21 cellular contexts compared by ENCODE assay signal in the genomic region with DNA sequence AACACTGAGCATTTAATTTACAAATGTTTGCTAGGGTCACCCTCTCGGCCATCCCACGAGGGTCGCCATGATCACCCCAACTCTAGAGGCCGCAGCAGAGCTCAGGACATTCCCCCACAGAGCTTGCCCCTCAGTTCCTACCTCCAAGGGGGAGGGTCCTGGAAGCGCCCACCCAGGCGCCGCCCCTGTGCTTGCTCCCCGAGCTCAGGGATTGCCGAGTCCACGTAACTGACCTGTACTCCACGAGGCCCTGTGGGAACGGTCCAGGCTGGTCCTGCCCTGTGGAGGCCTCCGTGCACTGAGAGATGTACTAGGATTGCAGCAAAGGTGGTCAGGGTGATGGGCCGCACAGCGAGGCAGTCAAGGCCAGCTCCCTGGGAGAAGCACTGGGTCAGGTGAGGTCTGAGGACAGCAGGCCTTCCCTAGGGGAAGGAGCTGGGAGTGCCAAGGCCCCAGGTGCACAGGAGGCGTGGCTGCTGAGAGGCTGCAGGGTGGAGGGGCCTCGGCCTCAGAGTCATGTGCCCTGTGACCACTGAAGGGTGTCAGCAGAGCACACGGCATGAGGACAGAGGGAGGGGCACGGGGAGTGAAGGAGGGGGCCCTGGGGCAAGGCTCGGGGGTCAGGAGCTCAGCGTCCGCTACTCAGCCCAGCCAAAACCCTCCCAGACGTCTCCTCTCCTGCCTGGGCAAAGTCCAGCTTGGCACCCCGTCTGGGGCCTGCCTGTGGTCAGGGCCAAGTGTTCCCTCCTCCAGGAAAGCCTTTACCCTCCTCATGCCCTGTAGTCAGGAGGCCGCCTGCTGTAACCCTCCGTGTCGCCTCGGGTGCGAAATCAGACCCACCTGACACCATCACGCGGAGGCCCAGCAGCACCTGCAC. TPM values are rescaled to one million over a fixed set of nuclear protein-coding genes. Genes with fewer than 3 reads are reported as not detected.
DNase-seq lines count a peak whose midpoint lies in the region; ATAC-seq, FAIRE-seq and TF ChIP-seq lines count a peak whose summit lies in the region.
"Had no signal": no experiment of that assay in that cellular context is flagged by ENCODE, and none has a peak within 500 bp of the region (broad histone marks: within the 10 kb centered on the region; RNA-seq: fewer than 3 reads in every experiment).

No MANE protein-coding gene starts in this region.

- no peak overlapping the region for H2AFZ ChIP-seq in neuronal stem cell (ENCODE audit: low read length)

- intact Hi-C loops in sigmoid colon (cut with DNase I): no loop called here
- intact Hi-C loops in lower lobe of right lung (cut with DNase I): no loop called here

- no peak overlapping the region for H3K4me3 ChIP-seq in BLaER1 treated with 17β-estradiol and CSF1 and Interleukin-3, amounts not matched to agents 10 nM and 100 nM
- H3K4me3 ChIP-seq in epithelial cell of proximal tubule (ENCODE audit: low read depth, low read length) (peak overlapping the region; percentile 16), neuronal stem cell (ENCODE audit: low read length in 2 of 2) (peak overlapping the region in 1 of 2 donors; percentile 40), sigmoid colon (no peak overlapping the region), lower lobe of right lung (no peak overlapping the region)
- H3K4me3 ChIP-seq: heart left ventricle, lung had no signal

- peak overlapping the region; percentile 28 for H3K18ac ChIP-seq in neuronal stem cell (ENCODE audit: low read length)

- peak overlapping the region; percentile 81 for H2AK5ac ChIP-seq in neuronal stem cell (ENCODE audit: low read depth, low read length)

- H2BK15ac ChIP-seq in neuronal stem cell (ENCODE audit: low read length): no peak overlapping the region

- H3K27me3 ChIP-seq in BLaER1 treated with 17β-estradiol and CSF1 and Interleukin-3, amounts not matched to agents 10 nM and 100 nM: peaks cover 23 to 42% (median 35%) of the 10 kb centered on the region in 11 experiments
- peaks cover 3 to 75% (median 16%) of the 10 kb centered on the region in 3 experiments for H3K27me3 ChIP-seq in neuronal stem cell (ENCODE audit: control insufficient read depth in 3 of 3, insufficient read depth in 3 of 3, low read depth in 1 of 3, low read length in 3 of 3)
- H3K27me3 ChIP-seq in sigmoid colon: peaks cover 35 to 78% (median 54%) of the 10 kb centered on the region in 3 donors
- H3K27me3 ChIP-seq in lower lobe of right lung (ENCODE audit: low read depth): peaks cover 52% of the 10 kb centered on the region

- H3K36me3 ChIP-seq in BLaER1 treated with 17β-estradiol and CSF1 and Interleukin-3, amounts not matched to agents 10 nM and 100 nM: no peaks in the 10 kb centered on the region
- H3K36me3 ChIP-seq in neuronal stem cell (replicated peaks in 1 of 2; ENCODE audit: control insufficient read depth in 2 of 2, insufficient read depth in 2 of 2, low read length in 2 of 2) (no peaks in the 10 kb centered on the region), sigmoid colon (no peaks in the 10 kb centered on the region), lower lobe of right lung (no peaks in the 10 kb centered on the region)
- H3K36me3 ChIP-seq: brain microvascular endothelial cell, heart left ventricle had no signal

- H2BK5ac ChIP-seq in neuronal stem cell (ENCODE audit: low read length): no peak overlapping the region

- TF ChIP-seq POLR2A in GM12892 (IDR thresholded peaks at IDR 0.05; ENCODE audit: low read depth, low read length) (no peak), sigmoid colon (IDR thresholded peaks at IDR 0.05) (no peak)

- H4K8ac ChIP-seq in neuronal stem cell (ENCODE audit: low read depth, low read length): no peak overlapping the region

- H3K9me3 ChIP-seq in BLaER1 treated with 17β-estradiol and CSF1 and Interleukin-3, amounts not matched to agents 10 nM and 100 nM (replicated peaks in 1 of 11): no peaks in the 10 kb centered on the region; a peak in 3 of 22 replicates
- H3K9me3 ChIP-seq in neuronal stem cell (replicated peaks in 1 of 2; ENCODE audit: control insufficient read depth in 2 of 2, insufficient read depth in 1 of 2, low read depth in 1 of 2, low read length in 2 of 2): peaks cover 0 to 4% of the 10 kb centered on the region in 2 donors
- no peaks in the 10 kb centered on the region for H3K9me3 ChIP-seq in sigmoid colon
- H3K9me3 ChIP-seq in lower lobe of right lung: no peaks in the 10 kb centered on the region
- H3K9me3 ChIP-seq: Caco-2, heart left ventricle had no signal

- no peak overlapping the region for H3K4ac ChIP-seq in neuronal stem cell (ENCODE audit: low read length)

- peak overlapping the region; percentile 73 for H2BK12ac ChIP-seq in neuronal stem cell (ENCODE audit: low read length)

- H3K4me2 ChIP-seq in BLaER1 treated with 17β-estradiol and CSF1 and Interleukin-3, amounts not matched to agents 10 nM and 100 nM: peak overlapping the region; percentile 18 to 99 (median 93); a peak in 19 of 22 replicates
- H3K4me2 ChIP-seq in neuronal stem cell (ENCODE audit: insufficient read depth, low read length, poor library complexity, severe bottlenecking): no peak overlapping the region

- H4K91ac ChIP-seq in neuronal stem cell (ENCODE audit: low read depth, low read length, poor library complexity): no peak overlapping the region

- H2BK120ac ChIP-seq in neuronal stem cell (ENCODE audit: low read depth, low read length): no peak overlapping the region

- H3K9ac ChIP-seq in BLaER1 treated with 17β-estradiol and CSF1 and Interleukin-3, amounts not matched to agents 10 nM and 100 nM: peak overlapping the region in 4 of 11 experiments; percentile 3 to 29 (median 15); a peak in 1 of 22 replicates
- peak overlapping the region; percentile 50 for H3K9ac ChIP-seq in neuronal stem cell (ENCODE audit: low read depth, low read length, poor library complexity)

- H3K27ac ChIP-seq in BLaER1 treated with 17β-estradiol and CSF1 and Interleukin-3, amounts not matched to agents 10 nM and 100 nM: no peak overlapping the region
- no peak overlapping the region for H3K27ac ChIP-seq in neuronal stem cell (replicated peaks; ENCODE audit: low read length)
- no peak overlapping the region for H3K27ac ChIP-seq in sigmoid colon
- H3K27ac ChIP-seq in lower lobe of right lung: no peak overlapping the region
- H3K27ac ChIP-seq: brain microvascular endothelial cell, heart left ventricle had no signal

- no peak for TF ChIP-seq CTCF in epithelial cell of proximal tubule (conservative IDR thresholded peaks at IDR 0.05; ENCODE audit: low read depth, low read length)
- TF ChIP-seq CTCF in sigmoid colon (IDR thresholded peaks at IDR 0.05): no peak
- TF ChIP-seq CTCF in lower lobe of right lung (IDR thresholded peaks at IDR 0.05): no peak

- peaks cover 38 to 78% (median 68%) of the 10 kb centered on the region in 10 experiments for H3K4me1 ChIP-seq in BLaER1 treated with 17β-estradiol and CSF1 and Interleukin-3, amounts not matched to agents 10 nM and 100 nM
- H3K4me1 ChIP-seq in neuronal stem cell (ENCODE audit: control insufficient read depth in 2 of 2, insufficient read depth in 1 of 2, low read depth in 1 of 2, low read length in 2 of 2): peaks cover 0 to 2% of the 10 kb centered on the region in 2 donors
- peaks cover 0 to 16% (median 7%) of the 10 kb centered on the region in 4 donors for H3K4me1 ChIP-seq in sigmoid colon
- peaks cover 17% of the 10 kb centered on the region for H3K4me1 ChIP-seq in lower lobe of right lung

- DNase-seq in NAMALWA (ENCODE audit: low spot score): peak; percentile 60
- DNase-seq in epithelial cell of proximal tubule (ENCODE audit: low read depth): no peak
- DNase-seq in neuronal stem cell (ENCODE audit: low spot score): no peak
- DNase-seq in NCI-H2081 treated with DMSO at 0.1 percent for 48 hours (lab: John Stamatoyannopoulos, UW): no peak
- DNase-seq in GM12892 (ENCODE audit: insufficient read length): no peak
- no peak for DNase-seq in sigmoid colon
- no peak for DNase-seq in lower lobe of right lung
- DNase-seq: activated CD4-positive, alpha-beta T cell treated with anti-CD3 and anti-CD28 coated beads for 4 hours; activated CD8-positive, alpha-beta memory T cell treated with anti-CD3 and anti-CD28 coated beads, Interleukin-2, amount 10 ng/mL, durations not matched to agents 7 days and 5 days; activated naive CD8-positive, alpha-beta T cell treated with anti-CD3 and anti-CD28 coated beads, Interleukin-2, amount 50 U/mL, for 24 hours; brain microvascular endothelial cell; naive B cell; NCI-H1417; NCI-H526; stimulated activated naive CD8-positive, alpha-beta T cell treated with anti-CD3 and anti-CD28 coated beads, Interleukin-15, Interleukin-2, amounts not matched to agents 100 U/mL and 50 U/mL, for 24 hours had no signal

- H3K79me1 ChIP-seq in neuronal stem cell (ENCODE audit: low read depth, low read length): peaks cover 4% of the 10 kb centered on the region

- FAIRE-seq in GM12892 (lab: Jason Lieb, UNC): no peak
- FAIRE-seq: colon had no signal

- TF ChIP-seq EP300 in sigmoid colon (IDR thresholded peaks at IDR 0.05): no peak

- peaks cover 0 to 36% (median 10%) of the 10 kb centered on the region in 11 experiments; a peak in 11 of 22 replicates for H4K20me1 ChIP-seq in BLaER1 treated with 17β-estradiol and CSF1 and Interleukin-3, amounts not matched to agents 10 nM and 100 nM

- H3K23ac ChIP-seq in neuronal stem cell (ENCODE audit: low read depth, low read length, poor library complexity): peak overlapping the region; percentile 65

- no peak for ATAC-seq in lower lobe of right lung
- ATAC-seq: activated CD8-positive, alpha-beta memory T cell treated with anti-CD3 and anti-CD28 coated beads, Interleukin-2, amount 10 ng/mL, durations not matched to agents 7 days and 5 days; activated naive CD8-positive, alpha-beta T cell treated with anti-CD3 and anti-CD28 coated beads, Interleukin-2, amount 50 U/mL, for 24 hours; heart left ventricle; stimulated activated naive CD8-positive, alpha-beta T cell treated with anti-CD3 and anti-CD28 coated beads, Interleukin-15, Interleukin-2, amounts not matched to agents 100 U/mL and 50 U/mL, for 24 hours had no signal

- no CpG with 5 or more reads among the region's 31 CpGs for WGBS in neuronal stem cell (ENCODE audit: extremely low coverage in 2 of 2, insufficient read length in 2 of 2, insufficient replicate concordance in 1 of 2), 2 donors
- 40 to 81% methylated on average over 31 of the region's 31 CpGs for WGBS in sigmoid colon, 2 donors

- H3K14ac ChIP-seq in neuronal stem cell (ENCODE audit: low read length): no peak overlapping the region

RNA-seq across cellular contexts. Expression of a gene that starts 2.4 kb away (rescaled TPM):
- total RNA-seq in epithelial cell of proximal tubule (not detected in 2 replicates), sigmoid colon (not detected), lower lobe of right lung (not detected)
- 0.33 TPM for polyA plus RNA-seq in neuronal stem cell (2013, experiment 1 of 2)
- polyA plus RNA-seq in neuronal stem cell (2013, experiment 2 of 2): 0.26 TPM
- not detected for polyA plus RNA-seq in GM12892 (2012; ENCODE audit: missing spikeins)
- under 1 TPM in 1 of 3 donors, not detected in 2; 0.20 TPM for polyA plus RNA-seq in sigmoid colon
- total RNA-seq: Caco-2, heart left ventricle, lung, skeletal muscle tissue had no signal
- polyA plus RNA-seq: heart left ventricle had no signal

RNA-seq across cellular contexts. Expression of a gene that starts 2.9 kb away (rescaled TPM):
- total RNA-seq in epithelial cell of proximal tubule: 3.9 and 4.4 TPM in 2 replicates
- polyA plus RNA-seq in neuronal stem cell (2013, experiment 1 of 2): 2.4 TPM
- polyA plus RNA-seq in neuronal stem cell (2013, experiment 2 of 2): 2.2 TPM
- polyA plus RNA-seq in GM12892 (2012; ENCODE audit: missing spikeins): 0.19 TPM
- not detected for total RNA-seq in sigmoid colon
- polyA plus RNA-seq in sigmoid colon: 1 to 10 TPM; 1.2 to 8.6 (median 3.2) TPM
- total RNA-seq in lower lobe of right lung: 1.5 TPM

RNA-seq across cellular contexts. Expression of a gene that starts 9.4 kb away (rescaled TPM):
- total RNA-seq in epithelial cell of proximal tubule (56.6 and 59.0 TPM in 2 replicates), sigmoid colon (10 to 100 TPM; 23.2 to 53.7 (median 32.3) TPM), lower lobe of right lung (59.0 TPM)
- 39.3 TPM for polyA plus RNA-seq in neuronal stem cell (2013, experiment 1 of 2)
- 38.7 TPM for polyA plus RNA-seq in neuronal stem cell (2013, experiment 2 of 2)
- polyA plus RNA-seq in GM12892 (2012; ENCODE audit: missing spikeins): 11.6 TPM
- polyA plus RNA-seq in sigmoid colon: 10 to 100 TPM; 13.8 to 67.3 (median 17.3) TPM

RNA-seq across cellular contexts. Expression of a gene that starts 23.3 kb away (rescaled TPM):
- total RNA-seq in epithelial cell of proximal tubule (69.2 and 83.3 TPM in 2 replicates), sigmoid colon (10 to 100 TPM; 24.8 to 52.5 (median 45.3) TPM), lower lobe of right lung (58.8 TPM)
- polyA plus RNA-seq in neuronal stem cell (2013, experiment 1 of 2): 29.8 TPM
- polyA plus RNA-seq in neuronal stem cell (2013, experiment 2 of 2): 30.2 TPM
- 6.7 TPM for polyA plus RNA-seq in GM12892 (2012; ENCODE audit: missing spikeins)
- 10 to 100 TPM in 2 of 3 donors, 1 to 10 TPM in 1; 7.2 to 61.1 (median 11.3) TPM for polyA plus RNA-seq in sigmoid colon

RNA-seq across cellular contexts. Expression of a gene that starts 23.8 kb away (rescaled TPM):
- 69.3 and 81.5 TPM in 2 replicates for total RNA-seq in epithelial cell of proximal tubule
- polyA plus RNA-seq in neuronal stem cell (2013, experiment 1 of 2): 29.6 TPM
- polyA plus RNA-seq in neuronal stem cell (2013, experiment 2 of 2): 27.7 TPM
- polyA plus RNA-seq in GM12892 (2012; ENCODE audit: missing spikeins): 29.4 TPM
- 10 to 100 TPM; 30.7 to 54.0 (median 35.6) TPM for total RNA-seq in sigmoid colon
- polyA plus RNA-seq in sigmoid colon: 10 to 100 TPM; 20.3 to 45.3 (median 22.2) TPM
- 46.1 TPM for total RNA-seq in lower lobe of right lung
